In genomic region chr20:58818585-58819285, GRCh38 we compare ENCODE assay signal across 9 cellular contexts. TPM values are rescaled to one million over a fixed set of nuclear protein-coding genes. Genes with fewer than 3 reads are reported as not detected.
DNase-seq lines count a peak whose midpoint lies in the region; ATAC-seq and TF ChIP-seq lines count a peak whose summit lies in the region.
"Had no signal": no experiment of that assay in that cellular context is flagged by ENCODE, and none has a peak within 500 bp of the region (broad histone marks: within the 10 kb centered on the region; RNA-seq: fewer than 3 reads in every experiment).

No MANE protein-coding gene starts in this region.

- H3K27me3 Mint-ChIP-seq in activated naive CD8-positive, alpha-beta T cell: peaks cover 11% of the 10 kb centered on the region

- ATAC-seq in HG03097 (IDR thresholded peaks at IDR 0.05; ENCODE audit: low FRiP score, unreplicated experiment): no peak
- ATAC-seq in GM21529 (IDR thresholded peaks at IDR 0.05; ENCODE audit: unreplicated experiment): no peak

- H3K27ac ChIP-seq in trophoblast cell (ENCODE audit: low read depth, low read length) (no peak overlapping the region), coronary artery (no peak overlapping the region)

- H3K9ac ChIP-seq in trophoblast cell (ENCODE audit: low read length): no peak overlapping the region

- H3K36me3 Mint-ChIP-seq in activated naive CD8-positive, alpha-beta T cell: peaks cover 12% of the 10 kb centered on the region

- H3K79me2 ChIP-seq in trophoblast cell (ENCODE audit: control insufficient read depth, insufficient read depth, low read length, poor library complexity): no peaks in the 10 kb centered on the region

- peak overlapping the region; percentile 10 for H3K27ac Mint-ChIP-seq in activated naive CD8-positive, alpha-beta T cell

- H3K4me2 ChIP-seq in trophoblast cell (ENCODE audit: low read length): no peak overlapping the region

- no peaks in the 10 kb centered on the region for H3K79me1 ChIP-seq in trophoblast cell (ENCODE audit: low read length)

- no peak overlapping the region for H2AK5ac ChIP-seq in trophoblast cell (ENCODE audit: low read length)

- H3K4ac ChIP-seq in trophoblast cell (ENCODE audit: low read depth, low read length): no peak overlapping the region

- no peak overlapping the region for H4K8ac ChIP-seq in trophoblast cell (ENCODE audit: low read depth, low read length)

- H3K4me3 ChIP-seq in MG63 (no peak overlapping the region), trophoblast cell (ENCODE audit: low read depth, low read length) (no peak overlapping the region), coronary artery (no peak overlapping the region)

- no peak overlapping the region for H3K14ac ChIP-seq in trophoblast cell (ENCODE audit: low read length)

- H3K23ac ChIP-seq in trophoblast cell (ENCODE audit: low read length): no peak overlapping the region

- WGBS in trophoblast cell (ENCODE audit: extremely low coverage, insufficient coverage, insufficient read length): no CpG with 5 or more reads among the region's 8 CpGs

- H4K12ac ChIP-seq in trophoblast cell (ENCODE audit: low read depth, low read length): no peak overlapping the region

- DNase-seq in CD1c-positive myeloid dendritic cell (ENCODE audit: extremely low spot score): peak; percentile 3
- peak; percentile 47 for DNase-seq in MG63
- DNase-seq in trophoblast cell: peak; percentile 73 to 92
- DNase-seq in NCI-H2107 (lab: John Stamatoyannopoulos, UW): no peak
- DNase-seq in coronary artery (ENCODE audit: low spot score): no peak
- DNase-seq: NCI-H510A had no signal

- TF ChIP-seq CTCF in coronary artery (IDR thresholded peaks at IDR 0.05): no peak

- no peak overlapping the region for H3K18ac ChIP-seq in trophoblast cell (ENCODE audit: low read length)

- no peak overlapping the region for H2BK120ac ChIP-seq in trophoblast cell (ENCODE audit: insufficient read depth, low read length, poor library complexity)

- no peaks in the 10 kb centered on the region for H3K27me3 ChIP-seq in MG63
- H3K27me3 ChIP-seq in trophoblast cell (ENCODE audit: insufficient read depth, low read length): no peaks in the 10 kb centered on the region

- no peak overlapping the region for H2BK12ac ChIP-seq in trophoblast cell (ENCODE audit: low read length)

- H3K4me1 Mint-ChIP-seq in activated naive CD8-positive, alpha-beta T cell (ENCODE audit: low read depth): peaks cover 12% of the 10 kb centered on the region

- H3K4me1 ChIP-seq in trophoblast cell (ENCODE audit: control insufficient read depth in 1 of 2, insufficient read depth in 2 of 2, low read length in 2 of 2): peaks cover 3 to 6% of the 10 kb centered on the region in 2 experiments

- H2AFZ ChIP-seq in trophoblast cell (ENCODE audit: insufficient read depth, low read length, poor library complexity): no peak overlapping the region

- H4K91ac ChIP-seq in trophoblast cell (ENCODE audit: low read depth, low read length): no peak overlapping the region

- H3K9me3 ChIP-seq in MG63: no peaks in the 10 kb centered on the region
- H3K9me3 ChIP-seq in trophoblast cell (ENCODE audit: insufficient read depth, low read depth, low read length): peaks cover 9% of the 10 kb centered on the region

- H2BK5ac ChIP-seq in trophoblast cell (ENCODE audit: low read depth, low read length, poor library complexity): no peak overlapping the region

- no peaks in the 10 kb centered on the region for H3K36me3 ChIP-seq in MG63
- peaks cover 4 to 8% of the 10 kb centered on the region in 2 experiments for H3K36me3 ChIP-seq in trophoblast cell (ENCODE audit: control insufficient read depth in 1 of 2, insufficient read depth in 2 of 2, low read length in 2 of 2)

- no peaks in the 10 kb centered on the region for H3K9me3 Mint-ChIP-seq in activated naive CD8-positive, alpha-beta T cell (ENCODE audit: low read depth)

- no peak overlapping the region for H3K4me3 Mint-ChIP-seq in activated naive CD8-positive, alpha-beta T cell

RNA-seq across cellular contexts. Expression of gene GNAS-AS1, which starts 32.0 kb away (rescaled TPM):
- total RNA-seq in MG63 (2014; rRNA removed; shearing (Covaris generic); ENCODE audit: low replicate concordance): 1.1 and 1.7 TPM in 2 replicates
- 0.35 and 0.56 TPM in 2 replicates for polyA plus RNA-seq in trophoblast cell (2013)

RNA-seq across cellular contexts. Expression of gene GNAS, which starts 33.8 kb away (rescaled TPM):
- 494 and 560 TPM in 2 replicates for total RNA-seq in MG63 (2014; rRNA removed; shearing (Covaris generic); ENCODE audit: low replicate concordance)
- polyA plus RNA-seq in trophoblast cell (2013): 1,560 and 1,575 TPM in 2 replicates

Comparison
In these comparisons a context has a peak if more than half of its experiments do, and no peak if none do; other contexts are left out.
1. DNase-seq: peak in CD1c-positive myeloid dendritic cell (single experiment), MG63 (single experiment) and trophoblast cell (2 of 2); none in NCI-H2107 (single experiment) and coronary artery (single experiment).